8 cellular contexts compared by ENCODE assay signal in the genomic region with DNA sequence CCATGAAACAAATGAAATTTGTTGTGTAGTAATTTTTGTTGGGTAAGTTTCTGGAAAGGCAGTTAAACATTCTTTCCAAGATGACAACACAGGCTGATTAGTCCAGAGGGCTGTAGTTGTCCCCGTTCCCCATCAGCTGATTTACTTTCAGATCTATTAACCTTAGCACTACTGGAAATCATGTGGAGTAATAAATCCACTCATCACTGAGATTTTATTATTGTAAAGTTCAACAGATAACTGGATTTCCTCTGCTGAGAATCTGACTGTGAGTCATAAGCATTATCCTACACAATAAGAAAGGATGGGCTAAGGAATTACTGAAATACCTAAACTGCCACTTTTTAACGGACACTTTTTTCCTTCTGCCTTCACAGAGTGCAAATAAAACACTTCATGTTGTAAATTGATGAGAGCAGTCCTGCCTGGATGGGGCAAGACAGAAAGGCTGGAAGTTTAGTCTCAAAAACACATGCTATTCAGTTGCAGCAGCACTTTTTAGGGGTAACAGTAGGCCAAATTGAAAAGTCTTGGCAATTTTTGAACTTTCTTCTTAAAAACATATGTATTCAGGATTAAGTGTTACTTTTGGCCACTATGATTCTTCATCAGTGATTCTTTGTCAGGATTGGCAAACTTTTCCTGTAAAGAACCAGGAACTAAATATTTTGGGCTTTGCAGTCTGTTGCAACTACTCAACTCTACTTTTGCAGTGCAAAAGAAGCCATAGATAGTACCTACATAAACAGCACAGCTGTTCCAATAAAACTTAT. TPM values are rescaled to one million over a fixed set of nuclear protein-coding genes. Genes with fewer than 3 reads are reported as not detected.
DNase-seq lines count a peak whose midpoint lies in the region; ATAC-seq and TF ChIP-seq lines count a peak whose summit lies in the region.

No MANE protein-coding gene starts in this region.

- H3K27me3 ChIP-seq in RWPE2 (ENCODE audit: insufficient read depth, poor library complexity, severe bottlenecking) = no peaks in the 10 kb centered on the region
- H3K27me3 ChIP-seq in CD8-positive, alpha-beta T cell (ENCODE audit: insufficient read depth, low read length) = no peaks in the 10 kb centered on the region

- H3K4me1 ChIP-seq in RWPE2 (ENCODE audit: insufficient read depth, poor library complexity, severe bottlenecking) = peaks cover 73% of the 10 kb centered on the region
- H3K4me1 ChIP-seq in CD8-positive, alpha-beta T cell (ENCODE audit: insufficient read depth, low read length) = peaks cover 27% of the 10 kb centered on the region

- H3K4me3 Mint-ChIP-seq in osteocyte (ENCODE audit: unreplicated experiment) = no peak overlapping the region
- H3K4me3 Mint-ChIP-seq in CD8-positive, alpha-beta T cell = no peak overlapping the region

- CTCF ChIA-PET in CD8-positive, alpha-beta T cell (lab: Charles Lee) = interaction anchor here (1.1 to 4.0 kb wide), 3 partner anchors 10 to 43 kb away, joined by 4 to 28 read pairs (median 4); no protein-coding TSS in a partner anchor

- TF ChIP-seq CTCF in RWPE2 (IDR thresholded peaks at IDR 0.05; ENCODE audit: poor library complexity, severe bottlenecking) (no peak), fibroblast of pulmonary artery (IDR thresholded peaks at IDR 0.05; ENCODE audit: low read length, missing control alignments) (no peak), osteocyte (IDR thresholded peaks at IDR 0.05) (no peak)
- TF ChIP-seq CTCF in CD8-positive, alpha-beta T cell (IDR thresholded peaks at IDR 0.05) = no peak

- H3K9me3 Mint-ChIP-seq in osteocyte (ENCODE audit: unreplicated experiment) = no peaks in the 10 kb centered on the region
- H3K9me3 Mint-ChIP-seq in CD8-positive, alpha-beta T cell = no peaks in the 10 kb centered on the region

- intact Hi-C loops in CD8-positive, alpha-beta T cell (cut with DNase I, micrococcal nuclease) = loop anchor here in 1 of 2 experiments (1.0 kb wide), 1 partner anchor 10 kb away; no protein-coding TSS in a partner anchor
- intact Hi-C loops in head of caudate nucleus (cut with DNase I) = no loop called here

- ATAC-seq in RWPE2 (ENCODE audit: low read depth) = peak; percentile 79
- no peak for ATAC-seq in CD8-positive, alpha-beta T cell
- ATAC-seq in HG03025 (IDR thresholded peaks at IDR 0.05; ENCODE audit: low FRiP score, unreplicated experiment) = no peak

- no peaks in the 10 kb centered on the region for H3K27me3 Mint-ChIP-seq in osteocyte (ENCODE audit: unreplicated experiment)
- H3K27me3 Mint-ChIP-seq in CD8-positive, alpha-beta T cell (ENCODE audit: low read depth) = no peaks in the 10 kb centered on the region

- peak overlapping the region; percentile 83 for H3K27ac Mint-ChIP-seq in osteocyte (ENCODE audit: unreplicated experiment)
- no peak overlapping the region for H3K27ac Mint-ChIP-seq in CD8-positive, alpha-beta T cell

- no peaks in the 10 kb centered on the region for H3K9me3 ChIP-seq in RWPE2 (ENCODE audit: severe bottlenecking)
- no peaks in the 10 kb centered on the region for H3K9me3 ChIP-seq in CD8-positive, alpha-beta T cell (ENCODE audit: low read length)

- DNase-seq in AG20443 (ENCODE audit: low spot score) (peak; percentile 59), RWPE2 (ENCODE audit: low spot score) (no peak), fibroblast of pulmonary artery (ENCODE audit: low read depth) (peak; percentile 78), osteocyte (ENCODE audit: extremely low spot score, unreplicated experiment) (no peak), head of caudate nucleus (no peak), T-helper 2 cell (no peak)
- DNase-seq in CD8-positive, alpha-beta T cell = no peak

- no peaks in the 10 kb centered on the region for H3K36me3 Mint-ChIP-seq in osteocyte (ENCODE audit: unreplicated experiment)
- peaks cover 4% of the 10 kb centered on the region for H3K36me3 Mint-ChIP-seq in CD8-positive, alpha-beta T cell

- H3K27ac ChIP-seq in RWPE2 (ENCODE audit: poor library complexity, severe bottlenecking) = peak overlapping the region; percentile 77
- no peak overlapping the region for H3K27ac ChIP-seq in CD8-positive, alpha-beta T cell (ENCODE audit: low read depth, low read length)

- no peak overlapping the region for H3K4me3 ChIP-seq in RWPE2 (ENCODE audit: severe bottlenecking)
- H3K4me3 ChIP-seq in fibroblast of pulmonary artery (replicated peaks; ENCODE audit: low read depth, low read length) = peak overlapping the region; percentile 8
- no peak overlapping the region for H3K4me3 ChIP-seq in CD8-positive, alpha-beta T cell (ENCODE audit: low read depth, low read length)

- peaks cover 61% of the 10 kb centered on the region for H3K4me1 Mint-ChIP-seq in osteocyte (ENCODE audit: unreplicated experiment)
- peaks cover 78% of the 10 kb centered on the region for H3K4me1 Mint-ChIP-seq in CD8-positive, alpha-beta T cell (ENCODE audit: low read depth)

- H3K36me3 ChIP-seq in RWPE2 (ENCODE audit: low read depth) = peaks cover 37% of the 10 kb centered on the region
- no peaks in the 10 kb centered on the region for H3K36me3 ChIP-seq in CD8-positive, alpha-beta T cell (ENCODE audit: insufficient read depth, low read length)

- POLR2A ChIA-PET in CD8-positive, alpha-beta T cell (lab: Charles Lee) = interaction anchor here (1.7 kb wide), 1 partner anchor 9 kb away, joined by 7 read pairs; no protein-coding TSS in a partner anchor

RNA-seq across cellular contexts. Expression of gene STOM, which starts 7.1 kb away (rescaled TPM):
- 51.0 and 53.2 TPM in 2 replicates for total RNA-seq in osteocyte
- 10 to 100 TPM; 47.4 to 48.2 TPM for total RNA-seq in CD8-positive, alpha-beta T cell

Comparison
In these comparisons a context has a peak if more than half of its experiments do, and no peak if none do; other contexts are left out.
1. DNase-seq: peak in AG20443 (single experiment) and fibroblast of pulmonary artery (single experiment); none in RWPE2 (single experiment), osteocyte (single experiment), CD8-positive, alpha-beta T cell (0 of 7), head of caudate nucleus (0 of 42) and T-helper 2 cell (0 of 5).